Comparison of ENCODE assay signal across 8 cellular contexts in the genomic region with DNA sequence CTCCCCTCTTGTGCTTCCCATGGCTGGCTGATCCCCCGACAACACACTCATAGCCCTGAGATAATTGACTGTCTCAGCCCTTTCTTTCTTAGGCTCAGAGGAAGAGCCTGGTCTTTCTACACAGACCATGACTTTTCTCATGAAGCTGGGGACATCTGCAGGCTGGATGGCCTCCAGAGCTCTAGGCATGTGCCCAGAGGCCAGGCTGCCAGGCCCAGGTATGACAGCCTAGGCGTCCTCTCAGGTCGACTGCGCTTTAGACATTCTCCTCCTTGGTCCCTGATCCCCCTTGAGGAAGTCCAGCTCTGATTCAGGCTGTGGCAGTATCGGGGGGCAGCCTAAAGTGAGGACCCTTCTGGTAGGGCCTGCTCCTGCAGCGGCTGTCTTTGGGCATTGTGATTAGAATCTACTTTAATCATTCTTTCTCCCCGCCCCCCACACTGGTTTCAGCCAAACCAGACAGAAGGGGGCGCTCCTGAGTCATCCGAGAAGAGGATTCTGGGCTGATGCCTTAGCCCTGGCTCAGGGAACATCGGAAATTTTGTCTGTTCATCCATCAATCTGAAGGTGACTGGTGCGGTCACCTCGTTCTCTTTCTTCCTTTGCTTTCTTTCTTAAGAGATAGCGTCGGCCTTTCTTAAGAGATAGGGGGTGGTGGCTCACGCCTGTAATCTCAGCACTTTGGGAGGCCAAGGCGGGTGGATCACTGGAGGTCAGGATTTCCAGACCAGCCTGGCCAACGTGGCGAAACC.
A peak's percentile ranks its signal among the peaks of the same experiment; 100 is the strongest.
DNase-seq lines count a peak whose midpoint lies in the region; ATAC-seq lines count a peak whose summit lies in the region.

No MANE protein-coding gene starts in this region.

- DNase-seq in CMK (ENCODE audit: low read depth): peak; percentile 35
- peak; percentile 67 for DNase-seq in HuH-7 (ENCODE audit: low spot score)
- DNase-seq in SHP77 treated with DMSO at 0.1 percent for 48 hours (lab: John Stamatoyannopoulos, UW): peak; percentile 72
- DNase-seq in activated naive CD4-positive, alpha-beta T cell (lab: John Stamatoyannopoulos, UW): peak; percentile 31 to 70 (median 38)
- peak; percentile 64 to 94 (median 84) for DNase-seq in head of caudate nucleus
- peak; percentile 65 for DNase-seq in pons (ENCODE audit: low spot score)
- peak; percentile 67 for DNase-seq in ureter (ENCODE audit: low spot score)

- ATAC-seq in GM18502 (IDR thresholded peaks at IDR 0.05; ENCODE audit: poor library complexity, unreplicated experiment): no peak

- intact Hi-C loops in head of caudate nucleus (cut with DNase I): loop anchor here (10.0 kb wide), 1 partner anchor 623 kb away; no protein-coding TSS in a partner anchor
